10 cellular contexts compared by ENCODE assay signal in the genomic region with DNA sequence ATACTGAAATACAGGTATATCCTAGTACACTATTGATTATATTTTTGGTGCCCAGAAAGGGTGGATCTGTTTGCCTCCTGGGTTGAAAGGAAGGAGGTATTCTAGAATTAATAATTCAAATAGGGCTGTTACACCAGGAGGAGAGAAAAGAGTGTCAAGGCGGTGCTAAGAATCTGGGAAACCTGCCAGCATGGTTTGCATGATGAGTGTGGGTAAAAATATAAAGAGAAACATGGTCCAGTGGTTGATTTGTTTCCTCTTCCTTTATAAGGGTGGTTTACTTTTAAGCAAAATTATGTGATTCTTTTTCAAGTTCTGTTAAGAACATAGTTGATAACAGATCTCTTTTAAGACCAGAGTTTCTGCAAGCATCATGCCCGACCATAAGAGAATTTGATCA.
DNase-seq lines count a peak whose midpoint lies in the region; FAIRE-seq and TF ChIP-seq lines count a peak whose summit lies in the region.
"Had no signal": no experiment of that assay in that cellular context is flagged by ENCODE, and none has a peak within 500 bp of the region (broad histone marks: within the 10 kb centered on the region; RNA-seq: fewer than 3 reads in every experiment).

No MANE protein-coding gene starts in this region.

- FAIRE-seq in H54 (lab: Jason Lieb, UNC): no peak

- no peaks in the 10 kb centered on the region for H3K9me3 ChIP-seq in skeletal muscle tissue (ENCODE audit: control insufficient read depth in 3 of 3, low read length in 3 of 3)
- H3K9me3 ChIP-seq: upper lobe of left lung had no signal

- no peak overlapping the region for H3K9ac ChIP-seq in skeletal muscle tissue (ENCODE audit: low read depth in 1 of 3, low read length in 3 of 3)

- H3K4me3 ChIP-seq in skeletal muscle tissue (ENCODE audit: low read length in 3 of 3): peak overlapping the region in 2 of 3 donors; percentile 41 to 55
- H3K4me3 ChIP-seq: upper lobe of left lung had no signal

- DNase-seq in NCI-H748 (lab: John Stamatoyannopoulos, UW; ENCODE audit: unreplicated experiment) (peak; percentile 50), NCI-H748 treated with DMSO at 0.1 percent for 48 hours (lab: John Stamatoyannopoulos, UW) (no peak), NCI-H2107 treated with DMSO at 0.1 percent for 48 hours (lab: John Stamatoyannopoulos, UW; ENCODE audit: unreplicated experiment) (peak; percentile 22), dermis blood vessel endothelial cell (peak; percentile 69), H54 (ENCODE audit: insufficient read length, low spot score) (no peak)
- DNase-seq in activated naive CD4-positive, alpha-beta T cell (lab: John Stamatoyannopoulos, UW): no peak
- DNase-seq in stimulated activated CD4-positive, alpha-beta T cell treated with anti-CD3 and anti-CD28 coated beads, Interleukin-1b, Interleukin-23, amount 100 ng/mL, for 48 hours: no peak
- DNase-seq: NCI-H146 had no signal

- H3K36me3 ChIP-seq in skeletal muscle tissue (ENCODE audit: control insufficient read depth in 3 of 3, insufficient read depth in 3 of 3, low read length in 3 of 3): no peaks in the 10 kb centered on the region
- H3K36me3 ChIP-seq: upper lobe of left lung had no signal

- H3K27ac ChIP-seq in skeletal muscle tissue (ENCODE audit: low read depth, low read length): peak overlapping the region; percentile 70
- H3K27ac ChIP-seq: upper lobe of left lung had no signal

- H3K27me3 ChIP-seq in skeletal muscle tissue (ENCODE audit: control insufficient read depth in 3 of 3, insufficient read depth in 3 of 3, low read length in 3 of 3): no peaks in the 10 kb centered on the region
- H3K27me3 ChIP-seq: upper lobe of left lung had no signal

- peaks cover 12 to 17% (median 13%) of the 10 kb centered on the region in 3 donors for H3K4me1 ChIP-seq in skeletal muscle tissue (ENCODE audit: control insufficient read depth in 3 of 3, insufficient read depth in 3 of 3, low read length in 3 of 3)
- H3K4me1 ChIP-seq: upper lobe of left lung had no signal

- no peak for TF ChIP-seq POLR2A in H54 (IDR thresholded peaks at IDR 0.05; ENCODE audit: low read depth, low read length)

Comparison
In these comparisons a context has a peak if more than half of its experiments do, and no peak if none do; other contexts are left out.
1. DNase-seq: peak in NCI-H748 (single experiment), NCI-H2107 treated with DMSO at 0.1 percent for 48 hours (single experiment) and dermis blood vessel endothelial cell (single experiment); none in NCI-H748 treated with DMSO at 0.1 percent for 48 hours (single experiment), activated naive CD4-positive, alpha-beta T cell (0 of 4), H54 (single experiment) and stimulated activated CD4-positive, alpha-beta T cell treated with anti-CD3 and anti-CD28 coated beads, Interleukin-1b, Interleukin-23, amount 100 ng/mL, for 48 hours (single experiment).